In the genomic region with DNA sequence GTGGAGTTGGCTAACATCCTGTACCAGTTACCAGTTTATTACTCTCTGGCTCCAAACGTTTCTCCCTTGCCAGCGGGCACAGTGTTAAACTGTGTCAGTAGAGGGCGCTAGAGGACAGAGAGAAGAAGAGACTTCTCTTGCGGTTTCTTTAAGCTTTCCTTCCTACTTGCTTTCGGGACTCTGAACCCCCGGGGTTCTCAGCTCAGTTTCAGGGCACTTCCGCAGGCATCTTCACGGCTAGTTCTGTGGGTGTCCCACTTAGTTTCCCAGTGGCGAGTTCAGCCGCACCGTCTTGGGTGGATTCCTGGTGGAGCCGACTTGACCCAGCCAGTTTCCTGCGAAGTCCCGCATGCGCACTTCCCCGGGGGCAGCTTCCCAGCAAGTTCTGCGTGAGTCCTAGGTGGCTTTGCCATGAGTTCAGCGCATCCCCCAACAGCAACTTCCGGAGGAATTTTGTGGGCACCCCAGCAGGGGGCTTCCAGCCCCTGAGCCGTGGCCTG, we compare ENCODE assay signal across 8 cellular contexts. TPM values are rescaled to one million over a fixed set of nuclear protein-coding genes. Genes with fewer than 3 reads are reported as not detected.
DNase-seq lines count a peak whose midpoint lies in the region; ATAC-seq and TF ChIP-seq lines count a peak whose summit lies in the region.

No MANE protein-coding gene starts in this region.

- no peaks in the 10 kb centered on the region for H3K9me3 Mint-ChIP-seq in progenitor cell of endocrine pancreas (ENCODE audit: low read depth)

- no peaks in the 10 kb centered on the region for H3K27me3 Mint-ChIP-seq in T-helper 17 cell
- H3K27me3 Mint-ChIP-seq in progenitor cell of endocrine pancreas: no peaks in the 10 kb centered on the region

- H3K4me1 ChIP-seq in vagina: peaks cover 11% of the 10 kb centered on the region

- intact Hi-C loops in left ventricle myocardium superior (cut with micrococcal nuclease) (no loop called here), vagina (cut with DNase I) (no loop called here)

- peak; percentile 71 for ATAC-seq in T-helper 17 cell
- peak; percentile 74 for ATAC-seq in left ventricle myocardium superior

- no peaks in the 10 kb centered on the region for H3K36me3 Mint-ChIP-seq in T-helper 17 cell (ENCODE audit: low read depth)
- H3K36me3 Mint-ChIP-seq in progenitor cell of endocrine pancreas (ENCODE audit: insufficient read depth): no peaks in the 10 kb centered on the region

- H3K4me3 Mint-ChIP-seq in T-helper 17 cell (peak overlapping the region; percentile 93), progenitor cell of endocrine pancreas (ENCODE audit: low read depth) (peak overlapping the region; percentile 79)

- H3K9me3 ChIP-seq in T-helper 17 cell (ENCODE audit: control insufficient read depth, low read length, poor library complexity, severe bottlenecking): no peaks in the 10 kb centered on the region
- H3K9me3 ChIP-seq in vagina: no peaks in the 10 kb centered on the region

- H3K27ac Mint-ChIP-seq in T-helper 17 cell (peak overlapping the region; percentile 91), progenitor cell of endocrine pancreas (peak overlapping the region; percentile 68)

- H3K4me1 Mint-ChIP-seq in T-helper 17 cell: peaks cover 15% of the 10 kb centered on the region
- H3K4me1 Mint-ChIP-seq in progenitor cell of endocrine pancreas (ENCODE audit: low read depth): peaks cover 8% of the 10 kb centered on the region

- DNase-seq in CMK (ENCODE audit: low read depth) (peak; percentile 76), GOT3 (lab: John Stamatoyannopoulos, UW) (peak; percentile 59), NCI-H1694 treated with DMSO at 0.1 percent for 48 hours (lab: John Stamatoyannopoulos, UW) (peak; percentile 80), T-helper 17 cell (peak; percentile 56 to 76 (median 68)), amygdala (lab: John Stamatoyannopoulos, UW) (peak in 47 of 56 donors; percentile 38 to 93 (median 74)), left ventricle myocardium superior (peak; percentile 89), progenitor cell of endocrine pancreas (ENCODE audit: low spot score, unreplicated experiment) (peak; percentile 78), vagina (ENCODE audit: extremely low spot score in 2 of 2) (peak in 1 of 2 donors; percentile 88)

- H3K4me3 ChIP-seq in vagina: peak overlapping the region; percentile 50 to 52

- peak overlapping the region; percentile 92 for H3K27ac ChIP-seq in vagina

- H3K36me3 ChIP-seq in vagina: no peaks in the 10 kb centered on the region

- TF ChIP-seq POLR2A in vagina (IDR thresholded peaks at IDR 0.05): no peak

- no peaks in the 10 kb centered on the region for H3K27me3 ChIP-seq in vagina

- TF ChIP-seq CTCF in progenitor cell of endocrine pancreas (IDR thresholded peaks at IDR 0.05; ENCODE audit: unreplicated experiment) (peak; percentile 95), vagina (IDR thresholded peaks at IDR 0.05) (peak; percentile 85 to 95 (median 90))

RNA-seq across cellular contexts. Expression of a gene that starts 37.9 kb away (rescaled TPM):
- total RNA-seq in T-helper 17 cell (100 to 1,000 TPM; 584 to 606 TPM), left ventricle myocardium superior (41.3 TPM), progenitor cell of endocrine pancreas (103 and 110 TPM in 2 replicates), vagina (191 TPM)

RNA-seq across cellular contexts. Expression of a gene that starts 37.9 kb away (rescaled TPM):
- 1 to 10 TPM in 1 of 2 donors, under 1 TPM in 1; 0.13 to 1.0 TPM for total RNA-seq in T-helper 17 cell
- not detected for total RNA-seq in left ventricle myocardium superior
- total RNA-seq in progenitor cell of endocrine pancreas: 0.14 and 0.95 TPM in 2 replicates
- not detected for total RNA-seq in vagina
